Comparison of ENCODE assay signal across 7 cellular contexts in genomic region chr10:100997364-100998182, GRCh38. TPM values are rescaled to one million over a fixed set of nuclear protein-coding genes. Genes with fewer than 3 reads are reported as not detected.
DNase-seq lines count a peak whose midpoint lies in the region; ATAC-seq and TF ChIP-seq lines count a peak whose summit lies in the region.

No MANE protein-coding gene starts in this region.

- TF ChIP-seq CTCF in GM10266 (IDR thresholded peaks at IDR 0.05; ENCODE audit: control insufficient read depth, insufficient read depth, low read depth, missing control alignments) = peak; percentile 79

- no peaks in the 10 kb centered on the region for H3K9me3 Mint-ChIP-seq in activated CD8-positive, alpha-beta T cell treated with anti-CD3 and anti-CD28 coated beads, Interleukin-2, amount 10 ng/mL, durations not matched to agents 7 days and 5 days (ENCODE audit: insufficient read depth)
- H3K9me3 Mint-ChIP-seq in memory B cell = no peaks in the 10 kb centered on the region

- ATAC-seq in HG02763 (IDR thresholded peaks at IDR 0.05; ENCODE audit: unreplicated experiment) (peak; percentile 33), memory B cell (ENCODE audit: low read depth) (peak; percentile 40)
- peak; percentile 61 for ATAC-seq in activated CD8-positive, alpha-beta T cell treated with anti-CD3 and anti-CD28 coated beads, Interleukin-2, amount 10 ng/mL, durations not matched to agents 7 days and 5 days

- peaks cover 15% of the 10 kb centered on the region for H3K36me3 Mint-ChIP-seq in activated CD8-positive, alpha-beta T cell treated with anti-CD3 and anti-CD28 coated beads, Interleukin-2, amount 10 ng/mL, durations not matched to agents 7 days and 5 days (ENCODE audit: low read depth)
- peaks cover 10% of the 10 kb centered on the region for H3K36me3 Mint-ChIP-seq in memory B cell

- H3K4me3 Mint-ChIP-seq in activated CD8-positive, alpha-beta T cell treated with anti-CD3 and anti-CD28 coated beads, Interleukin-2, amount 10 ng/mL, durations not matched to agents 7 days and 5 days = peak overlapping the region; percentile 75
- peak overlapping the region; percentile 91 for H3K4me3 Mint-ChIP-seq in memory B cell

- H3K27ac Mint-ChIP-seq in activated CD8-positive, alpha-beta T cell treated with anti-CD3 and anti-CD28 coated beads, Interleukin-2, amount 10 ng/mL, durations not matched to agents 7 days and 5 days = peak overlapping the region; percentile 95
- peak overlapping the region; percentile 87 for H3K27ac Mint-ChIP-seq in memory B cell

- CTCF ChIA-PET in activated CD8-positive, alpha-beta T cell treated with anti-CD3 and anti-CD28 coated beads, Interleukin-2, amount 10 ng/mL, durations not matched to agents 7 days and 5 days (lab: Charles Lee) = interaction anchor here (0.8 to 10.1 kb wide), 31 partner anchors 10 to 486 kb away, joined by 3 to 154 read pairs (median 4); partner anchors contain the start of genes KAZALD1, MRPL43, PDZD7 and SFXN3

- POLR2A ChIA-PET in activated CD8-positive, alpha-beta T cell treated with anti-CD3 and anti-CD28 coated beads, Interleukin-2, amount 10 ng/mL, durations not matched to agents 7 days and 5 days (lab: Charles Lee) = interaction anchor here (0.5 to 1.4 kb wide), 6 partner anchors 8 to 57 kb away, joined by 3 to 5 read pairs (median 3); partner anchors contain the start of genes PDZD7 and SFXN3

- DNase-seq in GM10266 (ENCODE audit: extremely low spot score) = peak; percentile 89
- DNase-seq in NCI-H526 treated with DMSO at 0.1 percent for 48 hours (lab: John Stamatoyannopoulos, UW) = peak; percentile 44
- DNase-seq in activated CD8-positive, alpha-beta T cell treated with anti-CD3 and anti-CD28 coated beads, Interleukin-2, amount 10 ng/mL, durations not matched to agents 7 days and 5 days = peak; percentile 74
- DNase-seq in effector CD8-positive, alpha-beta T cell (lab: John Stamatoyannopoulos, UW) = peak; percentile 61
- DNase-seq in memory B cell (ENCODE audit: low spot score in 2 of 2) = peak; percentile 65 to 85
- peak; percentile 50 for DNase-seq in stimulated activated CD8-positive, alpha-beta memory T cell treated with anti-CD3 and anti-CD28 coated beads, Interleukin-12 subunit alpha, Interleukin-12 subunit beta, amount 100 ng/mL, for 1 hour (ENCODE audit: low read depth)

- peaks cover 25% of the 10 kb centered on the region for H3K4me1 Mint-ChIP-seq in activated CD8-positive, alpha-beta T cell treated with anti-CD3 and anti-CD28 coated beads, Interleukin-2, amount 10 ng/mL, durations not matched to agents 7 days and 5 days (ENCODE audit: low read depth)
- peaks cover 23% of the 10 kb centered on the region for H3K4me1 Mint-ChIP-seq in memory B cell

- H3K27me3 Mint-ChIP-seq in activated CD8-positive, alpha-beta T cell treated with anti-CD3 and anti-CD28 coated beads, Interleukin-2, amount 10 ng/mL, durations not matched to agents 7 days and 5 days (ENCODE audit: low read depth) = peaks cover 3% of the 10 kb centered on the region
- H3K27me3 Mint-ChIP-seq in memory B cell = no peaks in the 10 kb centered on the region

RNA-seq across cellular contexts. Expression of gene LZTS2, which starts 2.0 kb away (rescaled TPM):
- total RNA-seq in activated CD8-positive, alpha-beta T cell treated with anti-CD3 and anti-CD28 coated beads, Interleukin-2, amount 10 ng/mL, durations not matched to agents 7 days and 5 days = 10 to 100 TPM; 11.6 to 13.8 TPM

RNA-seq across cellular contexts. Expression of gene TWNK, which starts 10.2 kb away (rescaled TPM):
- 10 to 100 TPM; 11.8 to 13.3 TPM for total RNA-seq in activated CD8-positive, alpha-beta T cell treated with anti-CD3 and anti-CD28 coated beads, Interleukin-2, amount 10 ng/mL, durations not matched to agents 7 days and 5 days

RNA-seq across cellular contexts. Expression of gene MRPL43, which starts 10.3 kb away (rescaled TPM):
- 10 to 100 TPM; 46.1 to 48.9 TPM for total RNA-seq in activated CD8-positive, alpha-beta T cell treated with anti-CD3 and anti-CD28 coated beads, Interleukin-2, amount 10 ng/mL, durations not matched to agents 7 days and 5 days

RNA-seq across cellular contexts. Expression of gene SEMA4G, which starts 28.3 kb away (rescaled TPM):
- total RNA-seq in activated CD8-positive, alpha-beta T cell treated with anti-CD3 and anti-CD28 coated beads, Interleukin-2, amount 10 ng/mL, durations not matched to agents 7 days and 5 days = under 1 TPM; 0.16 to 0.40 TPM

RNA-seq across cellular contexts. Expression of gene PDZD7, which starts 33.4 kb away (rescaled TPM):
- under 1 TPM; 0.47 to 0.50 TPM for total RNA-seq in activated CD8-positive, alpha-beta T cell treated with anti-CD3 and anti-CD28 coated beads, Interleukin-2, amount 10 ng/mL, durations not matched to agents 7 days and 5 days

Comparison
In these comparisons a context has a peak if more than half of its experiments do, and no peak if none do; other contexts are left out.
1. Peak in every context shown above with its lines: DNase-seq and ATAC-seq.